ENCODE assay signal across 14 cellular contexts in genomic region chr2:128299628-128300027, GRCh38.
"Had no signal": no experiment of that assay in that cellular context is flagged by ENCODE, and none has a peak within 500 bp of the region (broad histone marks: within the 10 kb centered on the region; RNA-seq: fewer than 3 reads in every experiment).

No MANE protein-coding gene starts in this region.

- H3K27me3 Mint-ChIP-seq: activated naive CD4-positive, alpha-beta T cell treated with anti-CD3 and anti-CD28 coated beads, Interleukin-2, amount 10 ng/mL, durations not matched to agents 7 days and 5 days; central memory CD8-positive, alpha-beta T cell; dendritic cell treated with granulocyte-macrophage colony-stimulating factor and Interleukin-4, amounts not matched to agents 40 ng/mL and 50 ng/mL, for 4 days; T-helper 17 cell had no signal

- H3K9me3 Mint-ChIP-seq: activated T-helper 2 cell treated with anti-CD3 and anti-CD28 coated beads, Interferon-gamma antibody, Interleukin-2, Interleukin-4, amounts not matched to agents 10 μg/mL and 5 μg/mL and 100 μg/mL, durations not matched to agents 14 hours and 24 hours and 36 hours; dendritic cell treated with granulocyte-macrophage colony-stimulating factor and Interleukin-4, amounts not matched to agents 40 ng/mL and 50 ng/mL, for 4 days; immature natural killer cell; nephron progenitor cell had no signal

- H3K4me3 Mint-ChIP-seq: activated naive CD4-positive, alpha-beta T cell treated with anti-CD3 and anti-CD28 coated beads, Interleukin-2, amount 10 ng/mL, durations not matched to agents 7 days and 5 days; central memory CD8-positive, alpha-beta T cell; dendritic cell treated with granulocyte-macrophage colony-stimulating factor and Interleukin-4, amounts not matched to agents 40 ng/mL and 50 ng/mL, for 4 days; immature natural killer cell; nephron progenitor cell; T-helper 17 cell had no signal

- H3K4me1 Mint-ChIP-seq: activated naive CD4-positive, alpha-beta T cell treated with anti-CD3 and anti-CD28 coated beads, Interleukin-2, amount 10 ng/mL, durations not matched to agents 7 days and 5 days had no signal

- DNase-seq: activated CD4-positive, alpha-beta T cell treated with anti-CD3 and anti-CD28 coated beads, Interleukin-2, amount 50 U/mL, for 1 hour; activated CD4-positive, CD25-positive, alpha-beta regulatory T cell; activated naive CD4-positive, alpha-beta T cell treated with anti-CD3 and anti-CD28 coated beads, Interleukin-2, amount 10 ng/mL, durations not matched to agents 7 days and 5 days; activated T-cell treated with anti-CD3 and anti-CD28 coated beads for 4 hours; erythroblast; immature natural killer cell; mesendoderm; nephron progenitor cell; stimulated activated CD4-positive, alpha-beta T cell treated with anti-CD3 and anti-CD28 coated beads, Interleukin-4, amount 100 ng/mL, for 4 hours; T-helper 17 cell had no signal

- H3K27ac Mint-ChIP-seq: activated naive CD4-positive, alpha-beta T cell treated with anti-CD3 and anti-CD28 coated beads, Interleukin-2, amount 10 ng/mL, durations not matched to agents 7 days and 5 days; activated T-helper 2 cell treated with anti-CD3 and anti-CD28 coated beads, Interferon-gamma antibody, Interleukin-2, Interleukin-4, amounts not matched to agents 10 μg/mL and 5 μg/mL and 100 μg/mL, durations not matched to agents 14 hours and 24 hours and 36 hours; dendritic cell treated with granulocyte-macrophage colony-stimulating factor and Interleukin-4, amounts not matched to agents 40 ng/mL and 50 ng/mL, for 4 days; immature natural killer cell; T-helper 17 cell had no signal

- ATAC-seq: left lobe of liver, T-helper 17 cell had no signal
